In the genomic region with DNA sequence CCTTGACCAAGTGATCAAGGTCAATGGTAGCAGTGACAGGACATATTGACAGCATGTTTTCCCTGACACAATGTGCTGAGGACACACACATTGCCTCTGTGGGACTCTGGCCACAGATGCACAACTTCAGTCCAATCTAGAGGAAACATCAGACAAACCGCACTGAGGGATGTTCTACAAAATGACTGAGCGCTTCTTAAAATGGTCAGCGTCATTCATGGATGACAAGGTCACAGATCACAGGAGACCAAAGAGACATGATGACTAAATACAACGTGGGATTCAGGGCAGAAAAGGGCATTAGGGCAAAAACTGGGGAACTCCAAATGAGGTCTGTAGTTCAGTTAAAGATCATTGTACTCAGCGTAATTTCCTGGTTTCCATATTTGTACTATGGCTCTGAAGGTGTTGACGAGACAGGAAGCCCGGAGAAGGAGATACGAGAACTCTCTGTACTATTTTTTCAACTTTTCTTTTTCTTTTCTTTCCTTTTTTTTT, we compare ENCODE assay signal across 8 cellular contexts. TPM values are rescaled to one million over a fixed set of nuclear protein-coding genes. Genes with fewer than 3 reads are reported as not detected.
DNase-seq lines count a peak whose midpoint lies in the region; ATAC-seq, FAIRE-seq and TF ChIP-seq lines count a peak whose summit lies in the region.

No MANE protein-coding gene starts in this region.

- H3K36me3 Mint-ChIP-seq in activated B cell treated with CpG ODN at 0.5 μM for 24 hours (ENCODE audit: low read depth) (peaks cover 19% of the 10 kb centered on the region), memory B cell (no peaks in the 10 kb centered on the region), endodermal cell (ENCODE audit: low read depth) (no peaks in the 10 kb centered on the region)

- H3K4me1 Mint-ChIP-seq in activated B cell treated with CpG ODN at 0.5 μM for 24 hours (peaks cover 67% of the 10 kb centered on the region), memory B cell (peaks cover 30% of the 10 kb centered on the region), endodermal cell (peaks cover 6% of the 10 kb centered on the region)

- POLR2A ChIA-PET in activated B cell treated with CpG ODN at 0.5 μM for 24 hours (lab: Charles Lee): interaction anchor here (0.6 to 1.7 kb wide), 8 partner anchors 10 to 217 kb away, joined by 3 to 11 read pairs (median 5); a partner anchor contains a TSS

- no peak overlapping the region for H3K27ac ChIP-seq in endodermal cell (ENCODE audit: low read depth, low read length)

- TF ChIP-seq CTCF in activated B cell treated with CpG ODN at 0.5 μM for 24 hours (IDR thresholded peaks at IDR 0.05) (no peak), endodermal cell (conservative IDR thresholded peaks at IDR 0.05) (no peak)

- no peaks in the 10 kb centered on the region for H3K27me3 Mint-ChIP-seq in activated B cell treated with CpG ODN at 0.5 μM for 24 hours
- H3K27me3 Mint-ChIP-seq in memory B cell: no peaks in the 10 kb centered on the region
- no peaks in the 10 kb centered on the region for H3K27me3 Mint-ChIP-seq in endodermal cell (ENCODE audit: insufficient read depth)

- peak overlapping the region; percentile 89 for H3K27ac Mint-ChIP-seq in activated B cell treated with CpG ODN at 0.5 μM for 24 hours
- H3K27ac Mint-ChIP-seq in memory B cell: peak overlapping the region; percentile 94
- no peak overlapping the region for H3K27ac Mint-ChIP-seq in endodermal cell

- H3K4me3 ChIP-seq in endodermal cell (ENCODE audit: low read length): no peak overlapping the region

- H3K4me3 Mint-ChIP-seq in activated B cell treated with CpG ODN at 0.5 μM for 24 hours (peak overlapping the region; percentile 62), memory B cell (peak overlapping the region; percentile 69), endodermal cell (no peak overlapping the region)

- peaks cover 5% of the 10 kb centered on the region for H3K36me3 ChIP-seq in endodermal cell (ENCODE audit: control insufficient read depth, insufficient read depth, low read length)

- no peak overlapping the region for H3K9ac ChIP-seq in endodermal cell (ENCODE audit: extremely low read depth, low read length, poor library complexity, severe bottlenecking)

- WGBS in endodermal cell (ENCODE audit: insufficient coverage in 1 of 2, insufficient read length in 1 of 2), 2 experiments: 86 to 95% methylated on average over 5 to 8 of the region's 8 CpGs

- no peak for TF ChIP-seq POLR2A in H54 (IDR thresholded peaks at IDR 0.05; ENCODE audit: low read depth, low read length)

- ATAC-seq in GM18511 (IDR thresholded peaks at IDR 0.05; ENCODE audit: unreplicated experiment): peak; percentile 71
- peak; percentile 84 for ATAC-seq in HG02938 (IDR thresholded peaks at IDR 0.05; ENCODE audit: unreplicated experiment)
- ATAC-seq in activated B cell treated with CpG ODN at 0.5 μM for 24 hours (ENCODE audit: low read depth): peak; percentile 80
- peak; percentile 85 for ATAC-seq in memory B cell (ENCODE audit: low read depth)

- no peaks in the 10 kb centered on the region for H3K4me1 ChIP-seq in endodermal cell (ENCODE audit: control insufficient read depth, insufficient read depth, low read length)

- no peaks in the 10 kb centered on the region for H3K9me3 ChIP-seq in endodermal cell (ENCODE audit: control insufficient read depth, low read length)

- DNase-seq in activated B cell treated with CpG ODN at 0.5 μM for 24 hours: no peak
- peak; percentile 29 to 41 for DNase-seq in memory B cell (ENCODE audit: low spot score in 2 of 2)
- no peak for DNase-seq in amniotic stem cell (lab: John Stamatoyannopoulos, UW)
- DNase-seq in 8988T: no peak
- no peak for DNase-seq in endodermal cell
- DNase-seq in H54 (ENCODE audit: insufficient read length, low spot score): no peak

- no peak for FAIRE-seq in H54 (lab: Jason Lieb, UNC)

- CTCF ChIA-PET in activated B cell treated with CpG ODN at 0.5 μM for 24 hours (lab: Charles Lee): interaction anchor here (1.5 kb wide), 1 partner anchor 45 kb away, joined by 3 read pairs; no protein-coding TSS in a partner anchor

- no peaks in the 10 kb centered on the region for H3K27me3 ChIP-seq in endodermal cell (ENCODE audit: control insufficient read depth, insufficient read depth, low read length, poor library complexity, severe bottlenecking)

- H3K9me3 Mint-ChIP-seq in activated B cell treated with CpG ODN at 0.5 μM for 24 hours (no peaks in the 10 kb centered on the region), memory B cell (no peaks in the 10 kb centered on the region), endodermal cell (no peaks in the 10 kb centered on the region)

- intact Hi-C loops in activated B cell treated with CpG ODN at 0.5 μM for 24 hours (cut with micrococcal nuclease): loop anchor here (1.0 to 10.0 kb wide), 4 partner anchors 45 to 273 kb away; a partner anchor contains a TSS

RNA-seq across cellular contexts. Expression of a gene that starts 20.6 kb away (rescaled TPM):
- 19.4 and 21.8 TPM in 2 replicates for total RNA-seq in activated B cell treated with CpG ODN at 0.5 μM for 24 hours
- 1 to 10 TPM; 4.1 to 8.6 TPM for total RNA-seq in endodermal cell
- polyA plus RNA-seq in endodermal cell (2013, experiment 1 of 2): 11.8 TPM
- 12.8 TPM for polyA plus RNA-seq in endodermal cell (2013, experiment 2 of 2)

RNA-seq across cellular contexts. Expression of a gene that starts 30.2 kb away (rescaled TPM):
- total RNA-seq in activated B cell treated with CpG ODN at 0.5 μM for 24 hours: 29.0 and 33.7 TPM in 2 replicates
- total RNA-seq in endodermal cell: 10 to 100 TPM; 60.4 to 81.7 TPM
- 111 TPM for polyA plus RNA-seq in endodermal cell (2013, experiment 1 of 2)
- 102 TPM for polyA plus RNA-seq in endodermal cell (2013, experiment 2 of 2)

RNA-seq across cellular contexts. Expression of a gene that starts 45.6 kb away (rescaled TPM):
- total RNA-seq in activated B cell treated with CpG ODN at 0.5 μM for 24 hours (129 and 130 TPM in 2 replicates), endodermal cell (10 to 100 TPM; 16.5 to 18.7 TPM)
- polyA plus RNA-seq in endodermal cell (2013, experiment 1 of 2): 22.7 TPM
- polyA plus RNA-seq in endodermal cell (2013, experiment 2 of 2): 24.9 TPM

RNA-seq across cellular contexts. Expression of a gene that starts 59.8 kb away (rescaled TPM):
- total RNA-seq in activated B cell treated with CpG ODN at 0.5 μM for 24 hours (0.27 and 0.29 TPM in 2 replicates), endodermal cell (1 to 10 TPM; 3.6 to 9.9 TPM)
- polyA plus RNA-seq in endodermal cell (2013, experiment 1 of 2): 6.4 TPM
- polyA plus RNA-seq in endodermal cell (2013, experiment 2 of 2): 6.4 TPM

Comparison
In these comparisons a context has a peak if more than half of its experiments do, and no peak if none do; other contexts are left out.
1. DNase-seq: peak in memory B cell (2 of 2); none in activated B cell treated with CpG ODN at 0.5 μM for 24 hours (single experiment), amniotic stem cell (single experiment), 8988T (single experiment), endodermal cell (single experiment) and H54 (single experiment).
2. Peak in every context shown above with its lines, with median percentiles within 50 percentile points of each other: ATAC-seq.